Comparison of ENCODE assay signal across 8 cellular contexts in the genomic region with DNA sequence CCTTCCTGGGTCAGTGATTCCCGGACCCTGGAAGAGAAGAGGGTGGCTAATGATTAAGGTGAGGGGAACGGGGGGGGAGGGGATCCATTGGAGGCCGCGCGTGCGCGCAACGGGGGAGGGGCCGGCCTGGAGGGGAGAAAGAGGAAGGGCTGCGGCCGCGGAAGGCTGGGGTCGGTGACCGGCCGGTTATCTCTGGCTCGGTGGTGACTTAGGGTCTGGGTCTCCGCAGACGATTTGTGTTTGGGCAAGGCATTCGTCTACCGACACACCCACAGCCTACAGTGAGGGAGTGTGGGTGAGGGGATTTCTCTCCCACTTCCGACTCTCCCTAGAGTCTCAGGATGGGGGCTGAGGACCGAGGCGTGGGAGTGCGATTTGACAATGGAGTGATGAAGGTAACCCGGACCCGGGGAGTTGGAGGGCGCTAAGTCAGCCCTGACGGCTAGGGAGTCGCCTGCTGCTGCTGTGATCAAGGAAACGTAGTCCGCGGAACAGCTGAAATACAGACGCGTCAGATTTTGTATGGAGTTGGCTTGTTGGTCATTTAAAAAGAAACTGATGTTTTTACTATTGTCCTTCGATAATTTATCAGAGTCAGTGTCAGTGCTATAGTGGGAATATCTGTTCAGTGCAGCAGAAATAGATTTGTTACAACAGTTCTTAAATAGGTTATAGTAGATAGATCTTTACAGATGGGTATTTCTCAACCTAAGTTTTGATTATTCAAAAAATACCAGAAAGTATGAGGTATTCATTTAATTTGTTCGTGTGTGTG. TPM values are rescaled to one million over a fixed set of nuclear protein-coding genes. Genes with fewer than 3 reads are reported as not detected.
A peak's percentile ranks its signal among the peaks of the same experiment; 100 is the strongest.
DNase-seq lines count a peak whose midpoint lies in the region; ATAC-seq and TF ChIP-seq lines count a peak whose summit lies in the region.

No MANE protein-coding gene starts in this region.

- H3K27me3 ChIP-seq in HL-60 (ENCODE audit: insufficient read depth, poor library complexity, severe bottlenecking) = no peaks in the 10 kb centered on the region
- H3K27me3 ChIP-seq in testis = no peaks in the 10 kb centered on the region

- CTCF ChIA-PET in activated naive CD4-positive, alpha-beta T cell treated with anti-CD3 and anti-CD28 coated beads, Interleukin-2, amount 10 ng/mL, durations not matched to agents 7 days and 5 days (lab: Charles Lee) = interaction anchor here (0.6 to 0.9 kb wide), 5 partner anchors 8 to 760 kb away, joined by 3 read pairs; no protein-coding TSS in a partner anchor

- peaks cover 18% of the 10 kb centered on the region for H3K27me3 Mint-ChIP-seq in activated naive CD4-positive, alpha-beta T cell treated with anti-CD3 and anti-CD28 coated beads, Interleukin-2, amount 10 ng/mL, durations not matched to agents 7 days and 5 days

- H3K9me3 ChIP-seq in testis = no peaks in the 10 kb centered on the region

- peak; percentile 40 for ATAC-seq in GM19463 (IDR thresholded peaks at IDR 0.05; ENCODE audit: unreplicated experiment)

- WGBS in testis, 2 donors = 1% methylated on average over 36 of the region's 36 CpGs

- H3K36me3 Mint-ChIP-seq in activated naive CD4-positive, alpha-beta T cell treated with anti-CD3 and anti-CD28 coated beads, Interleukin-2, amount 10 ng/mL, durations not matched to agents 7 days and 5 days = peaks cover 21% of the 10 kb centered on the region

- peak overlapping the region; percentile 98 for H3K4me3 Mint-ChIP-seq in activated naive CD4-positive, alpha-beta T cell treated with anti-CD3 and anti-CD28 coated beads, Interleukin-2, amount 10 ng/mL, durations not matched to agents 7 days and 5 days

- H3K27ac ChIP-seq in HL-60 (replicated peaks) (peak overlapping the region; percentile 84), testis (peak overlapping the region; percentile 83 to 95)

- TF ChIP-seq POLR2A in testis (IDR thresholded peaks at IDR 0.05) = no peak

- TF ChIP-seq CTCF in HL-60 (IDR thresholded peaks at IDR 0.05; ENCODE audit: insufficient read depth, low read length) (no peak), testis (IDR thresholded peaks at IDR 0.05) (no peak)

- H3K9me3 Mint-ChIP-seq in activated naive CD4-positive, alpha-beta T cell treated with anti-CD3 and anti-CD28 coated beads, Interleukin-2, amount 10 ng/mL, durations not matched to agents 7 days and 5 days = no peaks in the 10 kb centered on the region

- peaks cover 53% of the 10 kb centered on the region for H3K4me1 Mint-ChIP-seq in activated naive CD4-positive, alpha-beta T cell treated with anti-CD3 and anti-CD28 coated beads, Interleukin-2, amount 10 ng/mL, durations not matched to agents 7 days and 5 days

- intact Hi-C loops in testis (cut with DNase I; ENCODE audit: low total_unique reads) = loop anchor here (10.0 kb wide), 1 partner anchor 507 kb away; no protein-coding TSS in a partner anchor

- DNase-seq in COLO668 (lab: John Stamatoyannopoulos, UW; ENCODE audit: unreplicated experiment) (peak; percentile 72), HL-60 (ENCODE audit: low read depth in 1 of 2, low spot score in 1 of 2) (peak; percentile 64 to 72), RPMI8226 (peak; percentile 80), globus pallidus (ENCODE audit: low spot score) (peak; percentile 73), nucleus accumbens (lab: John Stamatoyannopoulos, UW) (peak in 53 of 56 donors; percentile 23 to 87 (median 72)), testis (peak; percentile 80)
- DNase-seq in activated naive CD4-positive, alpha-beta T cell treated with anti-CD3 and anti-CD28 coated beads, Interleukin-2, amount 10 ng/mL, durations not matched to agents 7 days and 5 days = peak; percentile 68

- peaks cover 3% of the 10 kb centered on the region for H3K4me1 ChIP-seq in testis

- peak overlapping the region; percentile 83 for H3K4me3 ChIP-seq in HL-60 (replicated peaks; ENCODE audit: insufficient read depth, low read length)
- peak overlapping the region; percentile 90 to 94 for H3K4me3 ChIP-seq in testis

- H3K27ac Mint-ChIP-seq in activated naive CD4-positive, alpha-beta T cell treated with anti-CD3 and anti-CD28 coated beads, Interleukin-2, amount 10 ng/mL, durations not matched to agents 7 days and 5 days = peak overlapping the region; percentile 87

- no peaks in the 10 kb centered on the region for H3K36me3 ChIP-seq in testis (ENCODE audit: low read depth, missing control alignments)

RNA-seq across cellular contexts. Expression of gene RNF111, which starts 0.7 kb away (rescaled TPM):
- 10 to 100 TPM; 26.8 to 32.8 TPM for total RNA-seq in testis
- 23.1 TPM for polyA plus RNA-seq in testis (ENCODE audit: insufficient read depth, low read depth, low replicate concordance)

RNA-seq across cellular contexts. Expression of gene SLTM, which starts 54.7 kb away (rescaled TPM):
- 100 to 1,000 TPM in 1 of 2 donors, 10 to 100 TPM in 1; 92.7 to 116 TPM for total RNA-seq in testis
- polyA plus RNA-seq in testis (ENCODE audit: insufficient read depth, low read depth, low replicate concordance) = 29.7 TPM

Comparison
In these comparisons a context has a peak if more than half of its experiments do, and no peak if none do; other contexts are left out.
1. Peak in every context shown above with its lines: DNase-seq, ATAC-seq, H3K4me3 ChIP-seq and H3K27ac ChIP-seq.